15 cellular contexts compared by ENCODE assay signal in the genomic region with DNA sequence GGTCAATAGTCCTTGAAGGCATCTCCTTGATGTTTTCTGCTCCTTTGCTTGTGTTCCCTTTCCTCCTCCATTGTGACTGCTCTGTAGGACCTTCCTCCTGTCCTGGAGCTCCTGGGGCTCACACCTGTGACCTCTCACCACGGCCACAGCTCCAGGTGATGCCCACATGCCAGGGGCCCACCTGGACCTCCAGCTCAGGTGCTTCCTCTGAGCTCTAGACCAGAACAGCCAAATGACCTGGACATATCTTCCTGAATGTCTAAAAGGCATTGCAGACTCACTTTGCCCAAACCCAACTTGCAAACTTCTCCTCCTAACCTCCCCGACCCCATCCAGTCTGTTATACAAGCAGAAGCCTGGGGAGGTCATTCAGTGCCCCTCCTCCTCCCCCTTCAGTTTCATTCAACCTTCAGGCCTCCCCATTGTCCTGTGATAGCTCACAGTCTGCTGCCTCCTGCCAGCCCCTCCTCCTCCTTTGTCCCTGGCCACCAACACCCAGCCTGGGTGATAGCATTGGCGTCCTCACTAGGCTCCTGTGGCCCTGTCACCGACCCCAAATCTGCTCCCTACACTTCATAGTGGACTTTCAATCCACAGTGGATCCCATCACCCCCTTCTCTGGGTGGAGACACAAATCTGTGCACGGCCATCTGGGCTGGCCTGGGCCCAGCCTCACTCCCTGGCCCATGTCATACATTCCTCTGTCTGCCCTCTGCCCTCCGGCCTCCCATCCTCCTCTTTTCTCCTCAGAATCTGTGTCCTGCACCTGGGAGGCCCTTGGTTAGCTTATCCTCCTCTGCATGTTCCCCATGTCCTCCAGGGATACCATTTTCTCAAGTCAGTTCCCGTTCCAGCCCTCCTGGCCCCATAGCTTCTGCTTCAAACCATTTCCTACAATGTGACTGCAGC.
DNase-seq lines count a peak whose midpoint lies in the region; ATAC-seq and TF ChIP-seq lines count a peak whose summit lies in the region.
"Had no signal": no experiment of that assay in that cellular context is flagged by ENCODE, and none has a peak within 500 bp of the region (broad histone marks: within the 10 kb centered on the region; RNA-seq: fewer than 3 reads in every experiment).

No MANE protein-coding gene starts in this region.

- H3K4me1 Mint-ChIP-seq in stimulated activated effector memory CD8-positive, alpha-beta T cell treated with anti-CD3 and anti-CD28 coated beads, Interleukin-12 subunit alpha, Interleukin-12 subunit beta, amount 100 ng/mL, for 72 hours, result no peaks in the 10 kb centered on the region

- H2BK12ac ChIP-seq in neuronal stem cell (ENCODE audit: low read length), result no peak overlapping the region

- no CpG with 5 or more reads among the region's 7 CpGs for WGBS in neuronal stem cell (ENCODE audit: extremely low coverage in 2 of 2, insufficient read length in 2 of 2, insufficient replicate concordance in 1 of 2), 2 donors

- H3K4ac ChIP-seq in neuronal stem cell (ENCODE audit: low read length), result no peak overlapping the region

- H3K4me2 ChIP-seq in neuronal stem cell (ENCODE audit: insufficient read depth, low read length, poor library complexity, severe bottlenecking), result no peak overlapping the region
- H3K4me2 ChIP-seq: KMS-11 had no signal

- no peaks in the 10 kb centered on the region for H3K27me3 ChIP-seq in H7 (ENCODE audit: control insufficient read depth, insufficient read depth, low read length)
- peaks cover 0 to 3% (median 0%) of the 10 kb centered on the region in 3 experiments for H3K27me3 ChIP-seq in neuronal stem cell (ENCODE audit: control insufficient read depth in 3 of 3, insufficient read depth in 3 of 3, low read depth in 1 of 3, low read length in 3 of 3)

- peak overlapping the region; percentile 13 for H3K27ac Mint-ChIP-seq in stimulated activated effector memory CD8-positive, alpha-beta T cell treated with anti-CD3 and anti-CD28 coated beads, Interleukin-12 subunit alpha, Interleukin-12 subunit beta, amount 100 ng/mL, for 72 hours

- no peak overlapping the region for H3K27ac ChIP-seq in coronary artery
- no peak overlapping the region for H3K27ac ChIP-seq in neuronal stem cell (replicated peaks; ENCODE audit: low read length)
- H3K27ac ChIP-seq: KMS-11 had no signal

- peaks cover 2% of the 10 kb centered on the region for H3K79me1 ChIP-seq in neuronal stem cell (ENCODE audit: low read depth, low read length)

- H3K4me3 ChIP-seq in H7 (ENCODE audit: insufficient read depth, low read depth, low read length) (no peak overlapping the region), coronary artery (no peak overlapping the region), neuronal stem cell (ENCODE audit: low read length in 2 of 2) (peak overlapping the region in 1 of 2 donors; percentile 32)

- no peak overlapping the region for H2BK15ac ChIP-seq in neuronal stem cell (ENCODE audit: low read length)

- H4K91ac ChIP-seq in neuronal stem cell (ENCODE audit: low read depth, low read length, poor library complexity), result no peak overlapping the region

- no peaks in the 10 kb centered on the region for H3K36me3 ChIP-seq in H7 (replicated peaks; ENCODE audit: control insufficient read depth, insufficient read depth, low read length)
- H3K36me3 ChIP-seq in neuronal stem cell (replicated peaks in 1 of 2; ENCODE audit: control insufficient read depth in 2 of 2, insufficient read depth in 2 of 2, low read length in 2 of 2), result peaks cover 0 to 2% of the 10 kb centered on the region in 2 donors

- H2BK120ac ChIP-seq in neuronal stem cell (ENCODE audit: low read depth, low read length), result no peak overlapping the region

- peak; percentile 16 for DNase-seq in H7
- peak; percentile 60 for DNase-seq in coronary artery (ENCODE audit: low spot score)
- no peak for DNase-seq in neuronal stem cell (ENCODE audit: low spot score)
- DNase-seq in stimulated activated effector memory CD8-positive, alpha-beta T cell treated with anti-CD3 and anti-CD28 coated beads, Interleukin-12 subunit alpha, Interleukin-12 subunit beta, amount 100 ng/mL, for 72 hours (ENCODE audit: low spot score in 2 of 2), result no peak
- DNase-seq in A172 (ENCODE audit: low spot score), result no peak
- no peak for DNase-seq in NCI-H2227 treated with DMSO at 0.1 percent for 48 hours (lab: John Stamatoyannopoulos, UW)
- DNase-seq: ACHN, AML-193, DMS153, NCI-H1048, NCI-H146, NCI-H524 treated with DMSO at 0.1 percent for 48 hours had no signal

- no peak overlapping the region for H2BK5ac ChIP-seq in neuronal stem cell (ENCODE audit: low read length)

- H3K18ac ChIP-seq in neuronal stem cell (ENCODE audit: low read length), result peak overlapping the region; percentile 41

- H4K8ac ChIP-seq in neuronal stem cell (ENCODE audit: low read depth, low read length), result no peak overlapping the region

- H3K36me3 Mint-ChIP-seq in stimulated activated effector memory CD8-positive, alpha-beta T cell treated with anti-CD3 and anti-CD28 coated beads, Interleukin-12 subunit alpha, Interleukin-12 subunit beta, amount 100 ng/mL, for 72 hours, result no peaks in the 10 kb centered on the region

- peaks cover 0 to 11% of the 10 kb centered on the region in 2 donors for H3K4me1 ChIP-seq in neuronal stem cell (ENCODE audit: control insufficient read depth in 2 of 2, insufficient read depth in 1 of 2, low read depth in 1 of 2, low read length in 2 of 2)
- H3K4me1 ChIP-seq: Caco-2 had no signal

- H3K9ac ChIP-seq in neuronal stem cell (ENCODE audit: low read depth, low read length, poor library complexity), result no peak overlapping the region
- H3K9ac ChIP-seq: KMS-11 had no signal

- no peak overlapping the region for H3K14ac ChIP-seq in neuronal stem cell (ENCODE audit: low read length)

- H3K9me3 ChIP-seq in neuronal stem cell (replicated peaks in 1 of 2; ENCODE audit: control insufficient read depth in 2 of 2, insufficient read depth in 1 of 2, low read depth in 1 of 2, low read length in 2 of 2), result peaks cover 7 to 16% of the 10 kb centered on the region in 2 donors
- H3K9me3 ChIP-seq: Caco-2 had no signal

- no peak overlapping the region for H3K23ac ChIP-seq in neuronal stem cell (ENCODE audit: low read depth, low read length, poor library complexity)

- TF ChIP-seq CTCF in coronary artery (IDR thresholded peaks at IDR 0.05), result no peak

- no peak for ATAC-seq in stimulated activated effector memory CD8-positive, alpha-beta T cell treated with anti-CD3 and anti-CD28 coated beads, Interleukin-12 subunit alpha, Interleukin-12 subunit beta, amount 100 ng/mL, for 72 hours
- ATAC-seq in HG03135 (IDR thresholded peaks at IDR 0.05; ENCODE audit: unreplicated experiment), result no peak

- H3K9me3 Mint-ChIP-seq in stimulated activated effector memory CD8-positive, alpha-beta T cell treated with anti-CD3 and anti-CD28 coated beads, Interleukin-12 subunit alpha, Interleukin-12 subunit beta, amount 100 ng/mL, for 72 hours, result peaks cover 9% of the 10 kb centered on the region

- no peak overlapping the region for H2AFZ ChIP-seq in neuronal stem cell (ENCODE audit: low read length)

- H2AK5ac ChIP-seq in neuronal stem cell (ENCODE audit: low read depth, low read length), result no peak overlapping the region

- H3K4me3 Mint-ChIP-seq in stimulated activated effector memory CD8-positive, alpha-beta T cell treated with anti-CD3 and anti-CD28 coated beads, Interleukin-12 subunit alpha, Interleukin-12 subunit beta, amount 100 ng/mL, for 72 hours, result no peak overlapping the region

Comparison
In these comparisons a context has a peak if more than half of its experiments do, and no peak if none do; other contexts are left out.
1. DNase-seq: peak in H7 (single experiment) and coronary artery (single experiment); none in neuronal stem cell (single experiment), stimulated activated effector memory CD8-positive, alpha-beta T cell treated with anti-CD3 and anti-CD28 coated beads, Interleukin-12 subunit alpha, Interleukin-12 subunit beta, amount 100 ng/mL, for 72 hours (0 of 2), A172 (single experiment) and NCI-H2227 treated with DMSO at 0.1 percent for 48 hours (single experiment).